ENCODE assay signal across 1 cellular context in the genomic region with DNA sequence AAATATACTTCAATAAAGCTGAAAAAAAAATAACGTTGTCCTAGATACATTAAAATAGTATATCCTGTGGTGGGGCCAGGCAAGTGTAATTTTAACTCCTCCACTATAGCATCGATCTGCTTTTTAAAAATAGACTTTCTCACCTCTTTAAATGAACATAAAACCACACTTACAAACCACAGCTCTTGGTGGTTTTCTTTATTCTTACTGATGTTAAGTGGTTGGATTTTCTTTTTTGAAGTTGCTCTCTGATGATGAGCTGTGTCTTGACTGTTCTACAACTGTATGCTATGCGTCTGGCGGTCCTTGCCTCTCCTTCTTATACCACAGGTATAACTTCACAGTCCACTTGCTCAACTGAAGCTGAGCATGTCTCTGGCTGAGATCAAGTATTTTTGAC.
TF ChIP-seq lines count a peak whose summit lies in the region.

No MANE protein-coding gene starts in this region.

TF ChIP-seq in GM12878, 131 proteins besides CTCF, POLR2A, EP300 and RAD21 (continued from another document):
- TF ChIP-seq NKRF (conservative IDR thresholded peaks at IDR 0.05) (no peak), MEF2A (IDR thresholded peaks at IDR 0.05; ENCODE audit: insufficient read depth, low read depth, low read length) (peak; percentile 65; the same call in 1 of the 2 replicates), BCL11A (IDR thresholded peaks at IDR 0.05; ENCODE audit: low read depth, low read length) (no peak)
- TF ChIP-seq, protein P1, sequence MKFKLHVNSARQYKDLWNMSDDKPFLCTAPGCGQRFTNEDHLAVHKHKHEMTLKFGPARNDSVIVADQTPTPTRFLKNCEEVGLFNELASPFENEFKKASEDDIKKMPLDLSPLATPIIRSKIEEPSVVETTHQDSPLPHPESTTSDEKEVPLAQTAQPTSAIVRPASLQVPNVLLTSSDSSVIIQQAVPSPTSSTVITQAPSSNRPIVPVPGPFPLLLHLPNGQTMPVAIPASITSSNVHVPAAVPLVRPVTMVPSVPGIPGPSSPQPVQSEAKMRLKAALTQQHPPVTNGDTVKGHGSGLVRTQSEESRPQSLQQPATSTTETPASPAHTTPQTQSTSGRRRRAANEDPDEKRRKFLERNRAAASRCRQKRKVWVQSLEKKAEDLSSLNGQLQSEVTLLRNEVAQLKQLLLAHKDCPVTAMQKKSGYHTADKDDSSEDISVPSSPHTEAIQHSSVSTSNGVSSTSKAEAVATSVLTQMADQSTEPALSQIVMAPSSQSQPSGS (IDR thresholded peaks at IDR 0.05; ENCODE audit: low read length) = peak; percentile 17; the same call in 1 of the 2 replicates
